1 cellular context compared by ENCODE assay signal in genomic region chr1:59229138-59229537, GRCh38.
TF ChIP-seq lines count a peak whose summit lies in the region.

No MANE protein-coding gene starts in this region.

TF ChIP-seq in SK-N-SH, 30 proteins besides CTCF, POLR2A, EP300 and RAD21 (continued from another document):
- no peak for TF ChIP-seq CHD2 (IDR thresholded peaks at IDR 0.05; ENCODE audit: low read length, partially characterized antibody)
- TF ChIP-seq PBX3 (IDR thresholded peaks at IDR 0.05): no peak
- TF ChIP-seq RFX5 (IDR thresholded peaks at IDR 0.05; ENCODE audit: low read length): no peak
- no peak for TF ChIP-seq NFIC (IDR thresholded peaks at IDR 0.05; ENCODE audit: borderline replicate concordance)
- TF ChIP-seq TEAD4 (IDR thresholded peaks at IDR 0.05; ENCODE audit: borderline replicate concordance, insufficient read depth): no peak
- TF ChIP-seq MEF2A (IDR thresholded peaks at IDR 0.05; ENCODE audit: borderline replicate concordance, low read depth): no peak
- TF ChIP-seq ZBTB33 (IDR thresholded peaks at IDR 0.05; ENCODE audit: borderline replicate concordance, low read depth): no peak
- no peak for TF ChIP-seq TAF1 (IDR thresholded peaks at IDR 0.05; ENCODE audit: borderline replicate concordance, low read depth, low read length)
- TF ChIP-seq GATA2 (CRISPR knock-in tag; IDR thresholded peaks at IDR 0.05): no peak
- TF ChIP-seq USF1 (IDR thresholded peaks at IDR 0.05; ENCODE audit: borderline replicate concordance, low read depth): no peak
- no peak for TF ChIP-seq FOSL2 (IDR thresholded peaks at IDR 0.05; ENCODE audit: borderline replicate concordance, low read depth)
- no peak for TF ChIP-seq IRF3 (IDR thresholded peaks at IDR 0.05; ENCODE audit: low read depth, low read length)
- no peak for TF ChIP-seq FOXJ3 (CRISPR knock-in tag; IDR thresholded peaks at IDR 0.05)
